In the genomic region with DNA sequence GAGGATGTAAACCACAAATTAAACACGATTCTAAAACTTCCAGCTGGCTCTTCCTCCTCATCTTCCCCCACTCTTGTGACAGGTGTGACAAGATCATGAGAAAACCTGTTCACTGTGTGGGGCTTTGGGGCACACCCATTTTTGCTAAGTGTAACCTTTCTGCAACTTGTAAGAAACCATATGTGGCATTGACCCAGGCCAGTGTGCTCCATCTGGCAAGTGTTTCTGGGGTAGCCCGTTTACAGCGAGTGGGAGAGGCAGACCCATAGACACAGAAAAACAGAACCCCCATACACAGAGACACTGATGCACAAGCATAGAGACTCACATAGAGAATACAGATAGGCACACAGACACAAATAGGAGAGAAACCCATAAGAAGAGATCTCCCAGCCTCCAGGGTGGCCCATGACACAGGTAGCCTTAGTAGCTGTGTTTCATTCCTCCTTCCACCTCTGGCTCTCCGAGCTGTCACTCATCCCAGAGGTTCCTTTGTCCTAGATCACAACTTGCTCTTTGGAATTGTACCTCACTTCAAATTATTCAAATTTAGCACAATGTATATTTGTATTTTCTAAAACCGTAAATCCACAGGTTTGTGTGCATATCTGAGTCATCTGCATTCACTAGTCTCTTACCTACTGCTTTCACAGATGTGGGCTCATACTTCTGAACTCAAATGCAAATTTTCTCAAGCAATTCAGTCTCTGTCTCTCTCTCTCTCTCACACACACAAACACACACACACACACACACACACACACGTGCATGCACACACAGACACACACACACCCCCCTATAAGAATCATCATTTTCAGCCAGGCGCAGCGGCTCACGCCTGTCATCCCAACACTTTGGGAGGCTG, we compare ENCODE assay signal across 8 cellular contexts.
DNase-seq lines count a peak whose midpoint lies in the region; ATAC-seq and TF ChIP-seq lines count a peak whose summit lies in the region.

No MANE protein-coding gene starts in this region.

- 71 to 73% methylated on average over 8 to 9 of the region's 9 CpGs for WGBS in thyroid gland, 2 donors

- H3K4me3 ChIP-seq in thyroid gland (replicated peaks in 1 of 3), result no peak overlapping the region

- H3K4me1 ChIP-seq in thyroid gland, result no peaks in the 10 kb centered on the region

- DNase-seq in DMS53 treated with DMSO at 0.1 percent for 48 hours (lab: John Stamatoyannopoulos, UW; ENCODE audit: unreplicated experiment), result peak; percentile 3
- DNase-seq in NCI-H526 (lab: John Stamatoyannopoulos, UW), result peak; percentile 44 to 58
- peak; percentile 15 for DNase-seq in kidney glomerular epithelial cell (lab: John Stamatoyannopoulos, UW)
- no peak for DNase-seq in head of caudate nucleus
- no peak for DNase-seq in thyroid gland
- DNase-seq in GM10266 (ENCODE audit: extremely low spot score), result no peak

- no peaks in the 10 kb centered on the region for H3K9me3 ChIP-seq in thyroid gland

- no peaks in the 10 kb centered on the region for H3K36me3 ChIP-seq in thyroid gland

- peak overlapping the region in 1 of 3 donors; percentile 24 for H3K27ac ChIP-seq in thyroid gland

- TF ChIP-seq CTCF in thyroid gland (IDR thresholded peaks at IDR 0.05) (no peak), GM10266 (IDR thresholded peaks at IDR 0.05; ENCODE audit: control insufficient read depth, insufficient read depth, low read depth, missing control alignments) (no peak)

- intact Hi-C loops in head of caudate nucleus (cut with DNase I), result no loop called here
- intact Hi-C loops in thyroid gland (cut with DNase I), result no loop called here

- ATAC-seq in GM21723 (IDR thresholded peaks at IDR 0.05; ENCODE audit: unreplicated experiment), result peak; percentile 30
- ATAC-seq in HG03139 (IDR thresholded peaks at IDR 0.05; ENCODE audit: unreplicated experiment), result no peak

- TF ChIP-seq POLR2A in thyroid gland (IDR thresholded peaks at IDR 0.05), result no peak

- no peaks in the 10 kb centered on the region for H3K27me3 ChIP-seq in thyroid gland

Comparison
In these comparisons a context has a peak if more than half of its experiments do, and no peak if none do; other contexts are left out.
1. DNase-seq: peak in DMS53 treated with DMSO at 0.1 percent for 48 hours (single experiment), NCI-H526 (2 of 2) and kidney glomerular epithelial cell (single experiment); none in head of caudate nucleus (0 of 42), thyroid gland (0 of 2) and GM10266 (single experiment).